Comparison of ENCODE assay signal across 1 cellular context in genomic region chr14:99687284-99688209, GRCh38.
A peak's percentile ranks its signal among the peaks of the same experiment; 100 is the strongest.
TF ChIP-seq lines count a peak whose summit lies in the region.

No MANE protein-coding gene starts in this region.

TF ChIP-seq in H1, 55 proteins besides CTCF, POLR2A, EP300 and RAD21:
- no peak for TF ChIP-seq SUZ12 (IDR thresholded peaks at IDR 0.05; ENCODE audit: low read length)
- peak; percentile 34; the same call in 1 of the 2 replicates for TF ChIP-seq MAX (IDR thresholded peaks at IDR 0.05)
- no peak for TF ChIP-seq RXRA (IDR thresholded peaks at IDR 0.05; ENCODE audit: insufficient read depth, low read depth, low read length)
- TF ChIP-seq HDAC6 (IDR thresholded peaks at IDR 0.05; ENCODE audit: low read depth, low read length) = no peak
- no peak for TF ChIP-seq SP1 (IDR thresholded peaks at IDR 0.05; ENCODE audit: low read depth, low read length)
- TF ChIP-seq RFX5 (IDR thresholded peaks at IDR 0.05; ENCODE audit: borderline replicate concordance, low read depth, low read length) = no peak
- no peak for TF ChIP-seq KDM4A (IDR thresholded peaks at IDR 0.05; ENCODE audit: low read depth, low read length, severe bottlenecking)
- TF ChIP-seq POU5F1 (IDR thresholded peaks at IDR 0.05; ENCODE audit: low read depth, low read length) = 0 out of 2 replicates have a peak, but pooled peaks have one; percentile 28
- peak; percentile 44; the same call in 1 of the 2 replicates for TF ChIP-seq TCF12 (IDR thresholded peaks at IDR 0.05; ENCODE audit: low read depth, low read length)
- 0 out of 2 replicates have a peak, but pooled peaks have one; percentile 26 for TF ChIP-seq TAF1 (IDR thresholded peaks at IDR 0.05; ENCODE audit: low read depth, low read length)
